15 cellular contexts compared by ENCODE assay signal in genomic region chr10:117439243-117439912, GRCh38.
DNase-seq lines count a peak whose midpoint lies in the region; FAIRE-seq and TF ChIP-seq lines count a peak whose summit lies in the region.
"Had no signal": no experiment of that assay in that cellular context is flagged by ENCODE, and none has a peak within 500 bp of the region (broad histone marks: within the 10 kb centered on the region; RNA-seq: fewer than 3 reads in every experiment).

No MANE protein-coding gene starts in this region.

- peaks cover 0 to 7% of the 10 kb centered on the region in 2 donors for H3K4me1 ChIP-seq in uterus
- no peaks in the 10 kb centered on the region for H3K4me1 ChIP-seq in CD8-positive, alpha-beta memory T cell (ENCODE audit: insufficient read depth, low read length)

- H3K36me3 ChIP-seq in bronchial epithelial cell (ENCODE audit: control insufficient read depth, insufficient read depth, low read length) (no peaks in the 10 kb centered on the region), uterus (no peaks in the 10 kb centered on the region)
- H3K36me3 ChIP-seq in CD8-positive, alpha-beta memory T cell (ENCODE audit: insufficient read depth, low read length), result no peaks in the 10 kb centered on the region

- peak; percentile 86 for FAIRE-seq in bronchial epithelial cell (lab: Jason Lieb, UNC)
- FAIRE-seq: H54 had no signal

- no peaks in the 10 kb centered on the region for H3K27me3 ChIP-seq in bronchial epithelial cell (ENCODE audit: control insufficient read depth, insufficient read depth, low read length)
- no peaks in the 10 kb centered on the region for H3K27me3 ChIP-seq in uterus
- no peaks in the 10 kb centered on the region for H3K27me3 ChIP-seq in CD8-positive, alpha-beta memory T cell (ENCODE audit: insufficient read depth, low read length, poor library complexity, severe bottlenecking)

- CTCF ChIA-PET in CD8-positive, alpha-beta memory T cell (lab: Charles Lee), result no interaction called here

- H3K4me1 Mint-ChIP-seq in CD8-positive, alpha-beta memory T cell, result peaks cover 0 to 3% (median 0%) of the 10 kb centered on the region in 3 donors
- H3K4me1 Mint-ChIP-seq: activated CD4-positive, alpha-beta T cell treated with anti-CD3 and anti-CD28 coated beads, Interleukin-2, amount 10 ng/mL, durations not matched to agents 7 days and 5 days had no signal

- peaks cover 19 to 47% of the 10 kb centered on the region in 2 donors for H3K27me3 Mint-ChIP-seq in CD8-positive, alpha-beta memory T cell

- no peaks in the 10 kb centered on the region for H3K9me3 ChIP-seq in uterus
- no peaks in the 10 kb centered on the region for H3K9me3 ChIP-seq in CD8-positive, alpha-beta memory T cell (ENCODE audit: low read length)

- TF ChIP-seq CTCF in bronchial epithelial cell (IDR thresholded peaks at IDR 0.05; ENCODE audit: insufficient read depth, low read length, severe bottlenecking), result no peak
- TF ChIP-seq CTCF in uterus (IDR thresholded peaks at IDR 0.05), result no peak

- TF ChIP-seq POLR2A in uterus (IDR thresholded peaks at IDR 0.05), result no peak

- intact Hi-C loops in uterus (cut with DNase I; ENCODE audit: low total_unique reads), result no loop called here

- no peak overlapping the region for H3K4me3 ChIP-seq in bronchial epithelial cell (ENCODE audit: low read depth, low read length)
- no peak overlapping the region for H3K4me3 ChIP-seq in uterus
- H3K4me3 ChIP-seq in CD8-positive, alpha-beta memory T cell (ENCODE audit: low read length), result no peak overlapping the region

- H3K9me3 Mint-ChIP-seq in CD8-positive, alpha-beta memory T cell, result peaks cover 0 to 3% (median 0%) of the 10 kb centered on the region in 5 donors

- H3K27ac ChIP-seq in uterus, result peak overlapping the region in 1 of 2 donors; percentile 51
- H3K27ac ChIP-seq in CD8-positive, alpha-beta memory T cell (ENCODE audit: low read depth, low read length), result no peak overlapping the region

- H3K27ac Mint-ChIP-seq in CD8-positive, alpha-beta memory T cell, result no peak overlapping the region
- H3K27ac Mint-ChIP-seq: activated CD4-positive, alpha-beta T cell treated with anti-CD3 and anti-CD28 coated beads, Interleukin-2, amount 10 ng/mL, durations not matched to agents 7 days and 5 days had no signal

- POLR2A ChIA-PET in CD8-positive, alpha-beta memory T cell (lab: Charles Lee), result no interaction called here

- DNase-seq in LHCN-M2 (ENCODE audit: low read depth), result peak; percentile 97
- DNase-seq in bronchial epithelial cell (ENCODE audit: low read depth), result peak; percentile 98
- DNase-seq in iris pigment epithelial cell (ENCODE audit: low read depth), result peak; percentile 87
- DNase-seq in uterus, result peak; percentile 66 to 83
- DNase-seq in activated CD4-positive, alpha-beta T cell treated with anti-CD3 and anti-CD28 coated beads for 4 hours, result no peak
- DNase-seq in CD8-positive, alpha-beta memory T cell, result no peak
- no peak for DNase-seq in NCI-H1436 treated with DMSO at 0.1 percent for 48 hours (lab: John Stamatoyannopoulos, UW)
- DNase-seq: activated CD4-positive, alpha-beta T cell treated with anti-CD3 and anti-CD28 coated beads, Interleukin-2, amount 10 ng/mL, durations not matched to agents 7 days and 5 days; activated naive CD4-positive, alpha-beta T cell treated with anti-CD3 and anti-CD28 coated beads, Interleukin-2, amount 50 U/mL, for 16 hours; effector CD4-positive, alpha-beta T cell; GF-D8; KG1; NCI-H524 treated with DMSO at 0.1 percent for 48 hours; stimulated activated CD4-positive, alpha-beta T cell treated with anti-CD3 and anti-CD28 coated beads, Interleukin-4, amount 100 ng/mL, for 24 hours had no signal

- no peak overlapping the region for H3K4me3 Mint-ChIP-seq in CD8-positive, alpha-beta memory T cell
- H3K4me3 Mint-ChIP-seq: activated CD4-positive, alpha-beta T cell treated with anti-CD3 and anti-CD28 coated beads, Interleukin-2, amount 10 ng/mL, durations not matched to agents 7 days and 5 days had no signal

- no peaks in the 10 kb centered on the region for H3K36me3 Mint-ChIP-seq in CD8-positive, alpha-beta memory T cell

Comparison
In these comparisons a context has a peak if more than half of its experiments do, and no peak if none do; other contexts are left out.
1. DNase-seq: peak in LHCN-M2 (single experiment), bronchial epithelial cell (single experiment), iris pigment epithelial cell (single experiment) and uterus (2 of 2); none in activated CD4-positive, alpha-beta T cell treated with anti-CD3 and anti-CD28 coated beads for 4 hours (0 of 2), CD8-positive, alpha-beta memory T cell (0 of 5) and NCI-H1436 treated with DMSO at 0.1 percent for 48 hours (single experiment).